In the genomic region with DNA sequence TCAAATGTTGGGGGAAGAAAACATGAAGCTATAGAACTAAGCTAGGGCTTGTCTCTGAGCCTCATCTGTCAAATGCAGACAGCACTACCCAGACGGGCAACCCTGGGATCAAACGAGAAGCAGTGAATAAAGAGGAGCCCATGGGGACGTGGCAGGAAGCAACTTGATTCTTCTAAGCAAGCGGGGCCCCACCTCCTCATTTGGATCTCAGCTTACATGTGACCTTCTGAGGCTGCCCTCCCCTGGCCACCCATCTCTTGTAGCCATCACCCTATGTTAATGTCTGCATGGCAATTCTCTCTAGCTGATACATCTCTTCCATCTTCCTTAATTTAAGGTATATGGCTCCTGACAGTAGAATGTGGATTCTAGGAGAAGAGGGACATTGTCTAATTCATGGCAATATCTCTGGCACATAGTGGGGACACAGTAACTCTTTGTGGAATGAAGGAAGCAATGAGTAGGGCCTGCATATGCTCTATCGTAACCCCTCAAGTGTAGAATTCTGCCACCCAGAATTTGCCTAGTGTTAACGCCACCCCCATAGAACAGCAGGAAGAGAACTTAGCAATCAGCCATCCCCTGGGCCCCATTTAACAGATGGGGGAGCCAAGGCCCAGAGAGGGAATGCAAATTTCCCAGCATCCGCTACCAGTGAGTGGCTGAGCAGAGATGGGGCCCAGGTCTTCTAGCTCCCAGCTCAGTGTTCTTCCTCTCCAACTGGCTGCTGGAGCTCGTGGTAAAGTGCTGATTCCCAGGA, we compare ENCODE assay signal across 17 cellular contexts.
"Had no signal": no experiment of that assay in that cellular context is flagged by ENCODE, and none has a peak within 500 bp of the region (broad histone marks: within the 10 kb centered on the region; RNA-seq: fewer than 3 reads in every experiment).

No MANE protein-coding gene starts in this region.

- H2AFZ ChIP-seq: neural progenitor cell had no signal

- H3K9me3 ChIP-seq: ascending aorta, colonic mucosa, gastrocnemius medialis, heart right ventricle, mucosa of descending colon, prostate gland, tibial nerve had no signal

- H3K36me3 ChIP-seq: ascending aorta, colonic mucosa, gastrocnemius medialis, heart right ventricle, neural progenitor cell, prostate gland, tibial nerve had no signal

- H3K4me3 ChIP-seq: ascending aorta, colonic mucosa, gastrocnemius medialis, heart right ventricle, mucosa of descending colon, neural progenitor cell, prostate gland, skin epidermis, tibial nerve had no signal

- H3K27me3 ChIP-seq: ascending aorta, colonic mucosa, neural progenitor cell had no signal

- DNase-seq: activated CD4-positive, alpha-beta T cell treated with anti-CD3 and anti-CD28 coated beads for 1 hour; activated gamma-delta T cell; activated T-cell treated with anti-CD3 and anti-CD28 coated beads, Interleukin-2, amount 50 U/mL, for 72 hours; colonic mucosa; gastrocnemius medialis; heart right ventricle; naive B cell; right cardiac atrium; stimulated activated CD4-positive, alpha-beta T cell treated with anti-CD3 and anti-CD28 coated beads, Interleukin-2, amount 100 ng/mL, for 48 hours had no signal

- ATAC-seq: activated T-cell treated with anti-CD3 and anti-CD28 coated beads, Interleukin-2, amount 50 U/mL, for 72 hours; esophagus mucosa; gastrocnemius medialis; heart right ventricle had no signal

- H3K27ac ChIP-seq: ascending aorta, colonic mucosa, gastrocnemius medialis, heart right ventricle, neural progenitor cell, prostate gland, skin epidermis, tibial nerve, VCaP had no signal

- H3K4me2 ChIP-seq: neural progenitor cell had no signal

- H3K4me1 ChIP-seq: ascending aorta, colonic mucosa, gastrocnemius medialis, heart right ventricle, prostate gland, tibial nerve had no signal

- H3K9ac ChIP-seq: neural progenitor cell had no signal
